ENCODE assay signal across 26 cellular contexts in the genomic region with DNA sequence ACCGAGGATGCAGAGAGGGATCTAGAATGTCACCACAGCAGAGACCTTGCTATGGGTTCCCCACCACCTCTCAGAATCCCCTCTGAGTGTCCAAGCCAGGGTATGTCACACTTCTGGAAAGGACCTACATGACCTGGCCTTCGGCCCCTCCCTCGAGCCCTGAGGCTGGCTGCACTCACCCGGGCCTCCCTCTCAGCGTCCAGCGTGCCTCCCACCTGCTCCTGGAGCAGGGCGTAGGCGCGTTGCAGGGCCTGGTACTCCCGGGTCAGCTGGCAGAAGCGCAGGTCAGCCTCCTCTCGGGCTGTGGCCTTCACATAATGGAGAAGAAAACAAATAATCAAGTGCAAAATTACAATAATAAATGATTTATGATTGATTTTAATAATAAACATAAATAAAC. TPM values are rescaled to one million over a fixed set of nuclear protein-coding genes. Genes with fewer than 3 reads are reported as not detected.
"Had no signal": no experiment of that assay in that cellular context is flagged by ENCODE, and none has a peak within 500 bp of the region (broad histone marks: within the 10 kb centered on the region; RNA-seq: fewer than 3 reads in every experiment).

No MANE protein-coding gene starts in this region.

- ATAC-seq: effector memory CD8-positive, alpha-beta T cell; esophagus mucosa; gastrocnemius medialis; heart right ventricle; left cardiac atrium; left lung; left ventricle myocardium superior had no signal

- H3K27me3 ChIP-seq: colonic mucosa, esophagus squamous epithelium, left lung had no signal

- H3K36me3 ChIP-seq: colonic mucosa, esophagus squamous epithelium, gastrocnemius medialis, left lung had no signal

- H3K27ac ChIP-seq: colonic mucosa, epithelial cell of prostate, esophagus squamous epithelium, gastrocnemius medialis, heart right ventricle, left lung had no signal

- DNase-seq: colonic mucosa; cortex of kidney; effector CD8-positive, alpha-beta T cell; effector memory CD8-positive, alpha-beta T cell; endodermal cell; erythroblast; esophagus squamous epithelium; foreskin fibroblast; foreskin melanocyte; gastrocnemius medialis; glutamatergic neuron; heart right ventricle; hippocampal formation; left cardiac atrium; left lung; left ventricle myocardium superior; mammary epithelial cell; mesendoderm; midbrain had no signal

- H3K4me3 ChIP-seq: colonic mucosa, esophagus squamous epithelium, gastrocnemius medialis, heart right ventricle, left lung, lung had no signal

- H3K9me3 ChIP-seq: colonic mucosa had no signal

- H3K4me1 ChIP-seq: colonic mucosa, esophagus squamous epithelium, gastrocnemius medialis, heart right ventricle, left lung had no signal

RNA-seq across cellular contexts. Expression of gene C4orf50, which starts 43.9 kb away (rescaled TPM):
- total RNA-seq: glomerular endothelial cell, kidney epithelial cell, lower leg skin, mammary epithelial cell had no signal
- polyA plus RNA-seq: heart right ventricle, keratinocyte, mammary epithelial cell had no signal
